21 cellular contexts compared by ENCODE assay signal in the genomic region with DNA sequence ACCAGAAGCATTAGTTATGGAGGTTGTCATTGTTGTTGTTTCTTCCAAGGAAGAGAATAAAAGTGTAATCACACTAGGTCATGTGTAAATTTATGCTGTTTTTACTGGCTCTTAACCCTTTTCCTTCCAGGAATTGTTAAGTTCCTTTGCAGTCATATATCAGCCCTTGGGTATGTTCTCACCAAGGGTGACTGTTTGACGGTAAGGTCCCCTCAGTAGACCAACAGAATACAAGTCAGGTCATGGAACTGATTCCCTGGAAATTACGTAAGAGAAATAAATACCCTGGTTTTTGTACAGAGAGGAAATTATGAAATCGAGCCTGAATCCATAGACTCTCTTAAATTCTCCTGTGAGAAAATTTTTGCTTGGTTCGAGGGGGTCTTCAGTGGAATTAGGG. TPM values are rescaled to one million over a fixed set of nuclear protein-coding genes. Genes with fewer than 3 reads are reported as not detected.
"Had no signal": no experiment of that assay in that cellular context is flagged by ENCODE, and none has a peak within 500 bp of the region (broad histone marks: within the 10 kb centered on the region; RNA-seq: fewer than 3 reads in every experiment).

No MANE protein-coding gene starts in this region.

- H3K27ac ChIP-seq: adrenal gland, body of pancreas, sigmoid colon, thyroid gland had no signal

- H3K27me3 Mint-ChIP-seq: activated B cell treated with CpG ODN at 0.5 μM for 24 hours, progenitor cell of endocrine pancreas had no signal

- DNase-seq: activated B cell treated with CpG ODN at 0.5 μM for 24 hours; activated CD4-positive, alpha-beta T cell treated with anti-CD3 and anti-CD28 coated beads for 48 hours; activated CD8-positive, alpha-beta T cell treated with anti-CD3 and anti-CD28 coated beads for 36 hours; activated effector memory CD4-positive, alpha-beta T cell treated with Interleukin-2 at 50 U/mL for 16 hours; activated naive CD4-positive, alpha-beta T cell treated with anti-CD3 and anti-CD28 coated beads, Interleukin-2, amount 50 U/mL, for 16 hours; activated T-cell treated with anti-CD3 and anti-CD28 coated beads, Interleukin-2, amount 50 U/mL, for 4 hours; adrenal gland; body of pancreas; central memory CD4-positive, alpha-beta T cell; cortex of kidney; hippocampal formation; kidney; sigmoid colon; stimulated activated CD4-positive, alpha-beta T cell treated with anti-CD3 and anti-CD28 coated beads, Interleukin-12 subunit alpha, Interleukin-12 subunit beta, amount 100 ng/mL, for 4 hours; stimulated activated CD4-positive, alpha-beta T cell treated with anti-CD3 and anti-CD28 coated beads, Interleukin-2, amount 100 ng/mL, for 24 hours; T-helper 2 cell; thyroid gland had no signal

- H3K4me3 Mint-ChIP-seq: activated B cell treated with CpG ODN at 0.5 μM for 24 hours; activated CD8-positive, alpha-beta T cell treated with anti-CD3 and anti-CD28 coated beads for 36 hours; activated T-cell treated with anti-CD3 and anti-CD28 coated beads, Interleukin-2, amount 50 U/mL, for 4 hours; nephron; stimulated activated effector memory CD8-positive, alpha-beta T cell treated with anti-CD3 and anti-CD28 coated beads, Interleukin-12 subunit alpha, Interleukin-12 subunit beta, amount 100 ng/mL, for 72 hours had no signal

- H3K27me3 ChIP-seq: adrenal gland, body of pancreas, sigmoid colon, thyroid gland had no signal

- H3K9me3 Mint-ChIP-seq: activated B cell treated with CpG ODN at 0.5 μM for 24 hours; activated CD8-positive, alpha-beta T cell treated with anti-CD3 and anti-CD28 coated beads for 36 hours; activated T-cell treated with anti-CD3 and anti-CD28 coated beads, Interleukin-2, amount 50 U/mL, for 4 hours; nephron; stimulated activated effector memory CD8-positive, alpha-beta T cell treated with anti-CD3 and anti-CD28 coated beads, Interleukin-12 subunit alpha, Interleukin-12 subunit beta, amount 100 ng/mL, for 72 hours had no signal

- H3K4me3 ChIP-seq: adrenal gland, body of pancreas, sigmoid colon, thyroid gland had no signal

- H3K27ac Mint-ChIP-seq: activated B cell treated with CpG ODN at 0.5 μM for 24 hours; activated CD8-positive, alpha-beta T cell treated with anti-CD3 and anti-CD28 coated beads for 36 hours; progenitor cell of endocrine pancreas; stimulated activated effector memory CD8-positive, alpha-beta T cell treated with anti-CD3 and anti-CD28 coated beads, Interleukin-12 subunit alpha, Interleukin-12 subunit beta, amount 100 ng/mL, for 72 hours had no signal

- H3K4me1 ChIP-seq: adrenal gland, body of pancreas, sigmoid colon, thyroid gland had no signal

- ATAC-seq: activated CD8-positive, alpha-beta T cell treated with anti-CD3 and anti-CD28 coated beads for 36 hours; activated T-cell treated with anti-CD3 and anti-CD28 coated beads, Interleukin-2, amount 50 U/mL, for 4 hours; body of pancreas; stimulated activated effector memory CD8-positive, alpha-beta T cell treated with anti-CD3 and anti-CD28 coated beads, Interleukin-12 subunit alpha, Interleukin-12 subunit beta, amount 100 ng/mL, for 72 hours had no signal

- FAIRE-seq: kidney, TTC549 had no signal

- H3K36me3 ChIP-seq: adrenal gland, sigmoid colon, thyroid gland had no signal

- H3K4me1 Mint-ChIP-seq: activated B cell treated with CpG ODN at 0.5 μM for 24 hours; nephron; stimulated activated effector memory CD8-positive, alpha-beta T cell treated with anti-CD3 and anti-CD28 coated beads, Interleukin-12 subunit alpha, Interleukin-12 subunit beta, amount 100 ng/mL, for 72 hours had no signal

- H3K9me3 ChIP-seq: adrenal gland, body of pancreas, sigmoid colon, thyroid gland had no signal

- H3K36me3 Mint-ChIP-seq: stimulated activated effector memory CD8-positive, alpha-beta T cell treated with anti-CD3 and anti-CD28 coated beads, Interleukin-12 subunit alpha, Interleukin-12 subunit beta, amount 100 ng/mL, for 72 hours had no signal

RNA-seq across cellular contexts. Expression of a gene that starts 11.2 kb away (rescaled TPM):
- total RNA-seq: activated CD8-positive, alpha-beta T cell treated with anti-CD3 and anti-CD28 coated beads for 36 hours; activated T-cell treated with anti-CD3 and anti-CD28 coated beads, Interleukin-2, amount 50 U/mL, for 4 hours had no signal
